Comparison of ENCODE assay signal across 2 cellular contexts in the genomic region with DNA sequence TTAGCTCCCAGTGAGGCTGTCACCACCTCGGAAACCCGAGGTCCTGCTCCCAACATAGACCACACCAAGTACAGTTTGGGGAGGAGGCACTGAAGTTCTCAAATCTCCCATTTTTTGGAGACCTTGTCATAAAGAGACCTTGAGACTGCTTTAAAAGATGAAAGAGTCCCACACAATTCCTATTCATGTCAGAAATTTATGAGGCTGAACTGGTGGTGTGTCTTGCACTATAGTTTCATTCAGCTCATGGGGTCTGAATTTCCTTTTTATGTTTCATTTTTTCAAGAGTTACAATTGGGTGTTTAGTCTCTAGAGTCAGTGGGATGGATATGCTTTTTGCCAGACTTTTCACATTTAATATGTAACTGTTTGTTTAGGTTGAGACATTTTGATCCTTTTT.
TF ChIP-seq lines count a peak whose summit lies in the region.

No MANE protein-coding gene starts in this region.

TF ChIP-seq in liver, 16 proteins besides CTCF, POLR2A, EP300 and RAD21:
- TF ChIP-seq, protein P1, sequence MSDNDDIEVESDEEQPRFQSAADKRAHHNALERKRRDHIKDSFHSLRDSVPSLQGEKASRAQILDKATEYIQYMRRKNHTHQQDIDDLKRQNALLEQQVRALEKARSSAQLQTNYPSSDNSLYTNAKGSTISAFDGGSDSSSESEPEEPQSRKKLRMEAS (IDR thresholded peaks at IDR 0.05), result no peak
- no peak for TF ChIP-seq EGR1 (IDR thresholded peaks at IDR 0.05; ENCODE audit: low read depth in 2 of 2)
- TF ChIP-seq YY1 (IDR thresholded peaks at IDR 0.05), result no peak
- TF ChIP-seq TAF1 (conservative IDR thresholded peaks at IDR 0.05), result no peak
- no peak for TF ChIP-seq HNF4G (IDR thresholded peaks at IDR 0.05)
- TF ChIP-seq JUND (IDR thresholded peaks at IDR 0.05), result no peak
- no peak for TF ChIP-seq RXRA (IDR thresholded peaks at IDR 0.05)
- TF ChIP-seq HNF4A (conservative IDR thresholded peaks at IDR 0.05), result no peak
- no peak for TF ChIP-seq NR2F2 (IDR thresholded peaks at IDR 0.05)
- no peak for TF ChIP-seq ATF3 (IDR thresholded peaks at IDR 0.05)
- TF ChIP-seq, protein P2, sequence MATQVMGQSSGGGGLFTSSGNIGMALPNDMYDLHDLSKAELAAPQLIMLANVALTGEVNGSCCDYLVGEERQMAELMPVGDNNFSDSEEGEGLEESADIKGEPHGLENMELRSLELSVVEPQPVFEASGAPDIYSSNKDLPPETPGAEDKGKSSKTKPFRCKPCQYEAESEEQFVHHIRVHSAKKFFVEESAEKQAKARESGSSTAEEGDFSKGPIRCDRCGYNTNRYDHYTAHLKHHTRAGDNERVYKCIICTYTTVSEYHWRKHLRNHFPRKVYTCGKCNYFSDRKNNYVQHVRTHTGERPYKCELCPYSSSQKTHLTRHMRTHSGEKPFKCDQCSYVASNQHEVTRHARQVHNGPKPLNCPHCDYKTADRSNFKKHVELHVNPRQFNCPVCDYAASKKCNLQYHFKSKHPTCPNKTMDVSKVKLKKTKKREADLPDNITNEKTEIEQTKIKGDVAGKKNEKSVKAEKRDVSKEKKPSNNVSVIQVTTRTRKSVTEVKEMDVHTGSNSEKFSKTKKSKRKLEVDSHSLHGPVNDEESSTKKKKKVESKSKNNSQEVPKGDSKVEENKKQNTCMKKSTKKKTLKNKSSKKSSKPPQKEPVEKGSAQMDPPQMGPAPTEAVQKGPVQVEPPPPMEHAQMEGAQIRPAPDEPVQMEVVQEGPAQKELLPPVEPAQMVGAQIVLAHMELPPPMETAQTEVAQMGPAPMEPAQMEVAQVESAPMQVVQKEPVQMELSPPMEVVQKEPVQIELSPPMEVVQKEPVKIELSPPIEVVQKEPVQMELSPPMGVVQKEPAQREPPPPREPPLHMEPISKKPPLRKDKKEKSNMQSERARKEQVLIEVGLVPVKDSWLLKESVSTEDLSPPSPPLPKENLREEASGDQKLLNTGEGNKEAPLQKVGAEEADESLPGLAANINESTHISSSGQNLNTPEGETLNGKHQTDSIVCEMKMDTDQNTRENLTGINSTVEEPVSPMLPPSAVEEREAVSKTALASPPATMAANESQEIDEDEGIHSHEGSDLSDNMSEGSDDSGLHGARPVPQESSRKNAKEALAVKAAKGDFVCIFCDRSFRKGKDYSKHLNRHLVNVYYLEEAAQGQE (IDR thresholded peaks at IDR 0.05), result no peak
- TF ChIP-seq FOXA1 (IDR thresholded peaks at IDR 0.05), result no peak
- no peak for TF ChIP-seq FOXA2 (IDR thresholded peaks at IDR 0.05)
- TF ChIP-seq SP1 (IDR thresholded peaks at IDR 0.05), result no peak
- TF ChIP-seq GABPA (IDR thresholded peaks at IDR 0.05 in 1 of 2, conservative IDR thresholded peaks at IDR 0.05 in 1 of 2), result no peak
- TF ChIP-seq ZBTB33 (IDR thresholded peaks at IDR 0.05), result no peak

TF ChIP-seq in H1, 55 proteins besides CTCF, POLR2A, EP300 and RAD21:
- no peak for TF ChIP-seq CHD1 (IDR thresholded peaks at IDR 0.05; ENCODE audit: low read depth, low read length)
- no peak for TF ChIP-seq CTBP2 (IDR thresholded peaks at IDR 0.05; ENCODE audit: borderline replicate concordance, insufficient read depth, insufficient read length, low read length)
- TF ChIP-seq RBBP5 (IDR thresholded peaks at IDR 0.05; ENCODE audit: borderline replicate concordance, low read depth, low read length), result no peak
- no peak for TF ChIP-seq SP1 (IDR thresholded peaks at IDR 0.05; ENCODE audit: low read depth, low read length)
- no peak for TF ChIP-seq BACH1 (IDR thresholded peaks at IDR 0.05; ENCODE audit: low read length)
- TF ChIP-seq HDAC6 (IDR thresholded peaks at IDR 0.05; ENCODE audit: low read depth, low read length), result no peak
- no peak for TF ChIP-seq CREB1 (IDR thresholded peaks at IDR 0.05)
- TF ChIP-seq ASH2L (IDR thresholded peaks at IDR 0.05; ENCODE audit: low read length), result no peak
- TF ChIP-seq, protein P3, sequence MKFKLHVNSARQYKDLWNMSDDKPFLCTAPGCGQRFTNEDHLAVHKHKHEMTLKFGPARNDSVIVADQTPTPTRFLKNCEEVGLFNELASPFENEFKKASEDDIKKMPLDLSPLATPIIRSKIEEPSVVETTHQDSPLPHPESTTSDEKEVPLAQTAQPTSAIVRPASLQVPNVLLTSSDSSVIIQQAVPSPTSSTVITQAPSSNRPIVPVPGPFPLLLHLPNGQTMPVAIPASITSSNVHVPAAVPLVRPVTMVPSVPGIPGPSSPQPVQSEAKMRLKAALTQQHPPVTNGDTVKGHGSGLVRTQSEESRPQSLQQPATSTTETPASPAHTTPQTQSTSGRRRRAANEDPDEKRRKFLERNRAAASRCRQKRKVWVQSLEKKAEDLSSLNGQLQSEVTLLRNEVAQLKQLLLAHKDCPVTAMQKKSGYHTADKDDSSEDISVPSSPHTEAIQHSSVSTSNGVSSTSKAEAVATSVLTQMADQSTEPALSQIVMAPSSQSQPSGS (IDR thresholded peaks at IDR 0.05; ENCODE audit: low read length), result no peak
- TF ChIP-seq TAF7 (optimal IDR thresholded peaks at IDR 0.05; ENCODE audit: borderline replicate concordance, low read depth, low read length), result no peak
- no peak for TF ChIP-seq POLR2AphosphoS5 (IDR thresholded peaks at IDR 0.05; ENCODE audit: low read depth, low read length)
- TF ChIP-seq KDM1A (IDR thresholded peaks at IDR 0.05; ENCODE audit: borderline replicate concordance, low read length), result no peak
- no peak for TF ChIP-seq CHD2 (IDR thresholded peaks at IDR 0.05; ENCODE audit: low read length)
- TF ChIP-seq BRCA1 (IDR thresholded peaks at IDR 0.05; ENCODE audit: low read depth, low read length), result no peak
- no peak for TF ChIP-seq HDAC2 (IDR thresholded peaks at IDR 0.05; ENCODE audit: borderline replicate concordance in 1 of 2, low read depth in 2 of 2, low read length in 2 of 2)
- no peak for TF ChIP-seq ATF3 (IDR thresholded peaks at IDR 0.05; ENCODE audit: insufficient read depth, low read depth, low read length)
- TF ChIP-seq RXRA (IDR thresholded peaks at IDR 0.05; ENCODE audit: insufficient read depth, low read depth, low read length), result no peak
